Comparison of ENCODE assay signal across 10 cellular contexts in genomic region chr6:73514746-73515110, GRCh38. TPM values are rescaled to one million over a fixed set of nuclear protein-coding genes. Genes with fewer than 3 reads are reported as not detected.
DNase-seq lines count a peak whose midpoint lies in the region; ATAC-seq, FAIRE-seq and TF ChIP-seq lines count a peak whose summit lies in the region.
"Had no signal": no experiment of that assay in that cellular context is flagged by ENCODE, and none has a peak within 500 bp of the region (broad histone marks: within the 10 kb centered on the region; RNA-seq: fewer than 3 reads in every experiment).

No MANE protein-coding gene starts in this region.

- H3K4me1 Mint-ChIP-seq in activated naive CD8-positive, alpha-beta T cell treated with anti-CD3 and anti-CD28 coated beads, Interleukin-2, amount 50 U/mL, for 24 hours: peaks cover 52% of the 10 kb centered on the region
- peaks cover 36% of the 10 kb centered on the region for H3K4me1 Mint-ChIP-seq in osteocyte (ENCODE audit: unreplicated experiment)

- no peak for TF ChIP-seq RAD21 in Ishikawa (IDR thresholded peaks at IDR 0.05; ENCODE audit: low read depth)

- H3K9me3 Mint-ChIP-seq in activated naive CD8-positive, alpha-beta T cell treated with anti-CD3 and anti-CD28 coated beads, Interleukin-2, amount 50 U/mL, for 24 hours: no peaks in the 10 kb centered on the region
- H3K9me3 Mint-ChIP-seq in osteocyte (ENCODE audit: unreplicated experiment): no peaks in the 10 kb centered on the region

- H3K27ac Mint-ChIP-seq in activated naive CD8-positive, alpha-beta T cell treated with anti-CD3 and anti-CD28 coated beads, Interleukin-2, amount 50 U/mL, for 24 hours: peak overlapping the region; percentile 94
- peak overlapping the region; percentile 99 for H3K27ac Mint-ChIP-seq in osteocyte (ENCODE audit: unreplicated experiment)

- peak; percentile 4; the same call in 1 of the 2 replicates for TF ChIP-seq EP300 in Ishikawa (IDR thresholded peaks at IDR 0.05; ENCODE audit: borderline replicate concordance)

- H3K36me3 Mint-ChIP-seq in activated naive CD8-positive, alpha-beta T cell treated with anti-CD3 and anti-CD28 coated beads, Interleukin-2, amount 50 U/mL, for 24 hours (ENCODE audit: low read depth): peaks cover 52% of the 10 kb centered on the region
- H3K36me3 Mint-ChIP-seq in osteocyte (ENCODE audit: unreplicated experiment): peaks cover 41% of the 10 kb centered on the region

- ATAC-seq in activated naive CD8-positive, alpha-beta T cell treated with anti-CD3 and anti-CD28 coated beads, Interleukin-2, amount 50 U/mL, for 24 hours: peak; percentile 17
- ATAC-seq: gastrocnemius medialis had no signal

- DNase-seq in SIG-M5 treated with dmso at 0.1 percent for 504 hours (lab: John Stamatoyannopoulos, UW; ENCODE audit: unreplicated experiment) (peak; percentile 42), SIG-M5 (lab: John Stamatoyannopoulos, UW) (no peak), osteocyte (ENCODE audit: extremely low spot score, unreplicated experiment) (no peak), frontal cortex (ENCODE audit: low spot score in 2 of 2) (no peak), AG08396 (ENCODE audit: low spot score) (no peak), C1 segment of cervical spinal cord (lab: John Stamatoyannopoulos, UW) (no peak)
- peak; percentile 36 for DNase-seq in activated naive CD8-positive, alpha-beta T cell treated with anti-CD3 and anti-CD28 coated beads, Interleukin-2, amount 50 U/mL, for 24 hours
- DNase-seq: gastrocnemius medialis, testis had no signal

- peak overlapping the region; percentile 97 for H3K4me3 Mint-ChIP-seq in activated naive CD8-positive, alpha-beta T cell treated with anti-CD3 and anti-CD28 coated beads, Interleukin-2, amount 50 U/mL, for 24 hours
- H3K4me3 Mint-ChIP-seq in osteocyte (ENCODE audit: unreplicated experiment): no peak overlapping the region

- FAIRE-seq in frontal cortex (lab: Jason Lieb, UNC): no peak

- peaks cover 3% of the 10 kb centered on the region for H3K27me3 Mint-ChIP-seq in activated naive CD8-positive, alpha-beta T cell treated with anti-CD3 and anti-CD28 coated beads, Interleukin-2, amount 50 U/mL, for 24 hours
- no peaks in the 10 kb centered on the region for H3K27me3 Mint-ChIP-seq in osteocyte (ENCODE audit: unreplicated experiment)

- TF ChIP-seq CTCF in osteocyte (IDR thresholded peaks at IDR 0.05): no peak

TF ChIP-seq in Ishikawa, 13 proteins besides CTCF, POLR2A, EP300 and RAD21:
- TF ChIP-seq TAF1 (IDR thresholded peaks at IDR 0.05; ENCODE audit: low read depth): no peak
- TF ChIP-seq YY1 (IDR thresholded peaks at IDR 0.05; ENCODE audit: low read depth): peak; percentile 48
- TF ChIP-seq ZBTB7A (IDR thresholded peaks at IDR 0.05; ENCODE audit: low read depth): no peak
- TF ChIP-seq CEBPB (IDR thresholded peaks at IDR 0.05): 0 out of 2 replicates have a peak, but pooled peaks have one; percentile 18
- TF ChIP-seq MAX (IDR thresholded peaks at IDR 0.05): 0 out of 2 replicates have a peak, but pooled peaks have one; percentile 8
- TF ChIP-seq NFIC (IDR thresholded peaks at IDR 0.05): no peak

RNA-seq across cellular contexts. Expression of gene EEF1A1, which starts 6.1 kb away (rescaled TPM):
- total RNA-seq in osteocyte (10,441 and 10,582 TPM in 2 replicates), frontal cortex (20,614 TPM)

RNA-seq across cellular contexts. Expression of gene MTO1, which starts 53.2 kb away (rescaled TPM):
- total RNA-seq in osteocyte: 23.7 and 24.8 TPM in 2 replicates
- total RNA-seq in frontal cortex: 19.6 TPM

Comparison
In these comparisons a context has a peak if more than half of its experiments do, and no peak if none do; other contexts are left out.
1. DNase-seq: peak in SIG-M5 treated with dmso at 0.1 percent for 504 hours (single experiment) and activated naive CD8-positive, alpha-beta T cell treated with anti-CD3 and anti-CD28 coated beads, Interleukin-2, amount 50 U/mL, for 24 hours (single experiment); none in SIG-M5 (single experiment), osteocyte (single experiment), frontal cortex (0 of 2), AG08396 (single experiment) and C1 segment of cervical spinal cord (0 of 14).